Comparison of ENCODE assay signal across 21 cellular contexts in genomic region chr1:85059563-85059962, GRCh38. TPM values are rescaled to one million over a fixed set of nuclear protein-coding genes. Genes with fewer than 3 reads are reported as not detected.
A peak's percentile ranks its signal among the peaks of the same experiment; 100 is the strongest.
DNase-seq lines count a peak whose midpoint lies in the region; TF ChIP-seq lines count a peak whose summit lies in the region.
"Had no signal": no experiment of that assay in that cellular context is flagged by ENCODE, and none has a peak within 500 bp of the region (broad histone marks: within the 10 kb centered on the region; RNA-seq: fewer than 3 reads in every experiment).

No MANE protein-coding gene starts in this region.

- intact Hi-C loops in activated CD4-positive, alpha-beta T cell treated with anti-CD3 and anti-CD28 coated beads, Interleukin-2, amount 10 ng/mL, durations not matched to agents 24 days and 14 days (cut with micrococcal nuclease): no loop called here

- H3K27ac Mint-ChIP-seq in activated CD4-positive, alpha-beta T cell treated with anti-CD3 and anti-CD28 coated beads, Interleukin-2, amount 10 ng/mL, durations not matched to agents 24 days and 14 days: no peak overlapping the region
- no peak overlapping the region for H3K27ac Mint-ChIP-seq in neural crest cell (ENCODE audit: unreplicated experiment)
- H3K27ac Mint-ChIP-seq: B cell; CD4-positive, alpha-beta T cell; CD8-positive, alpha-beta T cell had no signal

- no peaks in the 10 kb centered on the region for H3K9me3 ChIP-seq in HEK293 (ENCODE audit: control insufficient read depth, insufficient read depth, low read depth, low read length)
- H3K9me3 ChIP-seq: A549; BLaER1 treated with 17β-estradiol and CSF1 and Interleukin-3, amounts not matched to agents 10 nM and 100 nM; Caco-2 had no signal

- H3K36me3 Mint-ChIP-seq in activated CD4-positive, alpha-beta T cell treated with anti-CD3 and anti-CD28 coated beads, Interleukin-2, amount 10 ng/mL, durations not matched to agents 24 days and 14 days (ENCODE audit: low read depth): no peaks in the 10 kb centered on the region
- no peaks in the 10 kb centered on the region for H3K36me3 Mint-ChIP-seq in neural crest cell (ENCODE audit: low read depth)
- H3K36me3 Mint-ChIP-seq: CD8-positive, alpha-beta T cell had no signal

- no peak overlapping the region for H3K4me3 ChIP-seq in HEK293 (ENCODE audit: low read depth, low read length)
- H3K4me3 ChIP-seq: A549; BLaER1 treated with 17β-estradiol and CSF1 and Interleukin-3, amounts not matched to agents 10 nM and 100 nM; GM12878 had no signal

- POLR2A ChIA-PET in HEK293 (lab: Yijun Ruan, JAX): no interaction called here

- TF ChIP-seq CTCF in HEK293 (tag by site-specific recombination; IDR thresholded peaks at IDR 0.05): no peak
- no peak for TF ChIP-seq CTCF in neural crest cell (conservative IDR thresholded peaks at IDR 0.05)

- CTCF ChIA-PET in HEK293 (lab: Yijun Ruan, JAX): no interaction called here

- H3K27ac ChIP-seq in HEK293 (ENCODE audit: extremely low read depth, low read depth, low read length) (no peak overlapping the region), substantia nigra (ENCODE audit: low read depth, low read length, poor library complexity, severe bottlenecking) (no peak overlapping the region)
- H3K27ac ChIP-seq: 22Rv1, A549, C4-2B had no signal

- peaks cover 17% of the 10 kb centered on the region for H3K4me1 Mint-ChIP-seq in activated CD4-positive, alpha-beta T cell treated with anti-CD3 and anti-CD28 coated beads, Interleukin-2, amount 10 ng/mL, durations not matched to agents 24 days and 14 days
- H3K4me1 Mint-ChIP-seq in neural crest cell: peaks cover 11% of the 10 kb centered on the region

- peak; percentile 51 for DNase-seq in activated CD4-positive, alpha-beta T cell treated with anti-CD3 and anti-CD28 coated beads, Interleukin-2, amount 10 ng/mL, durations not matched to agents 24 days and 14 days
- no peak for DNase-seq in activated CD4-positive, alpha-beta T cell treated with anti-CD3 and anti-CD28 coated beads for 48 hours
- DNase-seq in neural crest cell (ENCODE audit: low read depth, low spot score) (no peak), substantia nigra (lab: John Stamatoyannopoulos, UW) (no peak), kidney glomerular epithelial cell (lab: John Stamatoyannopoulos, UW) (no peak)
- DNase-seq: AML-193; Caco-2; Calu3; CD4-positive, alpha-beta T cell; CD8-positive, alpha-beta T cell; DMS79 treated with DMSO at 0.1 percent for 48 hours; EL; GDM1 had no signal

- H3K4me1 ChIP-seq in HEK293 (ENCODE audit: control insufficient read depth, insufficient read depth, low read length): peaks cover 5% of the 10 kb centered on the region; the same call in 1 of the 2 replicates
- H3K4me1 ChIP-seq: A549, Caco-2 had no signal

- no peaks in the 10 kb centered on the region for H3K36me3 ChIP-seq in HEK293 (ENCODE audit: control insufficient read depth in 2 of 2, insufficient read depth in 1 of 2, low read length in 2 of 2)
- H3K36me3 ChIP-seq: BLaER1 treated with 17β-estradiol and CSF1 and Interleukin-3, amounts not matched to agents 10 nM and 100 nM had no signal

- H3K9me3 Mint-ChIP-seq in activated CD4-positive, alpha-beta T cell treated with anti-CD3 and anti-CD28 coated beads, Interleukin-2, amount 10 ng/mL, durations not matched to agents 24 days and 14 days: no peaks in the 10 kb centered on the region
- no peaks in the 10 kb centered on the region for H3K9me3 Mint-ChIP-seq in neural crest cell
- H3K9me3 Mint-ChIP-seq: CD4-positive, alpha-beta T cell; CD8-positive, alpha-beta T cell had no signal

- peaks cover 37% of the 10 kb centered on the region for H3K27me3 Mint-ChIP-seq in activated CD4-positive, alpha-beta T cell treated with anti-CD3 and anti-CD28 coated beads, Interleukin-2, amount 10 ng/mL, durations not matched to agents 24 days and 14 days
- peaks cover 21% of the 10 kb centered on the region for H3K27me3 Mint-ChIP-seq in neural crest cell (ENCODE audit: low read depth)

- no peak overlapping the region for H3K4me3 Mint-ChIP-seq in activated CD4-positive, alpha-beta T cell treated with anti-CD3 and anti-CD28 coated beads, Interleukin-2, amount 10 ng/mL, durations not matched to agents 24 days and 14 days
- H3K4me3 Mint-ChIP-seq in neural crest cell: peak overlapping the region; percentile 33
- H3K4me3 Mint-ChIP-seq: B cell; CD4-positive, alpha-beta T cell; CD8-positive, alpha-beta T cell had no signal

TF ChIP-seq in HEK293, 187 proteins besides CTCF, POLR2A, EP300 and RAD21:
- TF ChIP-seq TRIM28 (IDR thresholded peaks at IDR 0.05; ENCODE audit: borderline replicate concordance, low read length) (0 out of 2 replicates have a peak, but pooled peaks have one; percentile 53), ZBTB48 (tag by site-specific recombination; IDR thresholded peaks at IDR 0.05) (no peak), ZNF10 (tag by site-specific recombination; IDR thresholded peaks at IDR 0.05) (no peak), ZNF544 (tag by site-specific recombination; IDR thresholded peaks at IDR 0.05) (no peak), ZNF112 (tag by site-specific recombination; IDR thresholded peaks at IDR 0.05) (no peak), ATF2 (tag by site-specific recombination; IDR thresholded peaks at IDR 0.05; ENCODE audit: low read depth) (no peak)

RNA-seq across cellular contexts. Expression of gene MCOLN3, which starts 11.3 kb away (rescaled TPM):
- 0.51 and 0.66 TPM in 2 replicates for total RNA-seq in activated CD4-positive, alpha-beta T cell treated with anti-CD3 and anti-CD28 coated beads, Interleukin-2, amount 10 ng/mL, durations not matched to agents 24 days and 14 days
- 0.09 TPM in 1 of 2 replicates, not detected in the other for total RNA-seq in neural crest cell
- total RNA-seq: G401 had no signal
